16 cellular contexts compared by ENCODE assay signal in the genomic region with DNA sequence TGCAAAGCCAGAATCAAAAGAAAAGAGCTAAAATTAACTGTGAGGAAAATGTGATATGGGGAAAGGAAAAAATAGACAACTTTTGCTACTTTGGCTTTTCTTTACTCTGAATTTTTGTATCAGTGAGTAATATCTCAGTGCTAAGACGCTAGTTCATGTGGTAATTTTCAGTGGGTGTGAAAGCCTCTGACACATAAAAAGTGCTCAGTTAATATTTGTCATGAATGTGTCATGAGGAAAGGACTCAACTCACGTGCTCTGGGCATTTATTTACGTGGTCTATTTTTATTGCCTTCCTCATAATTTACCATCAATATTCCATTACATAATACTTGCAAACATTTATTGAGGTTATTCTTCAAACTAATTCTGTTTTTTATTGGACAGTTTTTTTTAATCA.
"Had no signal": no experiment of that assay in that cellular context is flagged by ENCODE, and none has a peak within 500 bp of the region (broad histone marks: within the 10 kb centered on the region; RNA-seq: fewer than 3 reads in every experiment).

No MANE protein-coding gene starts in this region.

- H3K9me3 ChIP-seq: colonic mucosa, neutrophil, psoas muscle, uterus had no signal

- H3K4me3 ChIP-seq: colonic mucosa, hepatocyte, psoas muscle, skin epidermis, uterus had no signal

- H3K36me3 Mint-ChIP-seq: naive thymus-derived CD8-positive, alpha-beta T cell had no signal

- ATAC-seq: foreskin keratinocyte; naive thymus-derived CD8-positive, alpha-beta T cell; psoas muscle; sciatic nerve had no signal

- H3K4me1 Mint-ChIP-seq: naive thymus-derived CD8-positive, alpha-beta T cell had no signal

- H3K36me3 ChIP-seq: colonic mucosa, neutrophil, uterus had no signal

- H3K27ac ChIP-seq: colonic mucosa, foreskin keratinocyte, hepatocyte, neutrophil, psoas muscle, skin epidermis, uterus had no signal

- H3K4me1 ChIP-seq: colonic mucosa, foreskin keratinocyte, psoas muscle, uterus had no signal

- DNase-seq: colonic mucosa; dermis blood vessel endothelial cell; erythroblast; foreskin keratinocyte; head of caudate nucleus; mesendoderm; naive thymus-derived CD8-positive, alpha-beta T cell; psoas muscle; stimulated activated CD4-positive, alpha-beta T cell treated with anti-CD3 and anti-CD28 coated beads, Interleukin-12 subunit alpha, Interleukin-12 subunit beta, amount 100 ng/mL, for 4 hours; stimulated activated naive CD4-positive, alpha-beta T cell treated with Interleukin-2 at 50 U/mL for 16 hours; trophoblast cell; uterus had no signal

- H3K27me3 ChIP-seq: colonic mucosa, foreskin keratinocyte, hepatocyte, neutrophil, uterus had no signal

- H3K4me3 Mint-ChIP-seq: naive thymus-derived CD8-positive, alpha-beta T cell had no signal
